Comparison of ENCODE assay signal across 17 cellular contexts in genomic region chr5:139814704-139815280, GRCh38. TPM values are rescaled to one million over a fixed set of nuclear protein-coding genes. Genes with fewer than 3 reads are reported as not detected.
DNase-seq lines count a peak whose midpoint lies in the region; ATAC-seq and TF ChIP-seq lines count a peak whose summit lies in the region.
"Had no signal": no experiment of that assay in that cellular context is flagged by ENCODE, and none has a peak within 500 bp of the region (broad histone marks: within the 10 kb centered on the region; RNA-seq: fewer than 3 reads in every experiment).

No MANE protein-coding gene starts in this region.

- H3K27ac ChIP-seq in GM23338 (ENCODE audit: low read depth) = no peak overlapping the region
- H3K27ac ChIP-seq: A549, HL-60 had no signal

- ATAC-seq in GM23338 = no peak
- no peak for ATAC-seq in HG02759 (IDR thresholded peaks at IDR 0.05; ENCODE audit: unreplicated experiment)
- no peak for ATAC-seq in HG03457 (IDR thresholded peaks at IDR 0.05; ENCODE audit: unreplicated experiment)
- ATAC-seq: A549; CD8-positive, alpha-beta T cell had no signal

- H3K4me1 ChIP-seq in BE2C (no peaks in the 10 kb centered on the region), GM23338 (ENCODE audit: insufficient read depth) (no peaks in the 10 kb centered on the region)
- H3K4me1 ChIP-seq: A549, Caco-2 had no signal

- H3K4me1 Mint-ChIP-seq in GM23338 (no peaks in the 10 kb centered on the region; the same call in 2 of the 3 replicates), progenitor cell of endocrine pancreas (ENCODE audit: low read depth) (no peaks in the 10 kb centered on the region)
- H3K4me1 Mint-ChIP-seq: CD14-positive monocyte had no signal

- no peak for TF ChIP-seq CTCF in BE2C (IDR thresholded peaks at IDR 0.05; ENCODE audit: low read depth, low read length)
- TF ChIP-seq CTCF in GM23338 (conservative IDR thresholded peaks at IDR 0.05; ENCODE audit: low read depth in 2 of 2) = no peak
- TF ChIP-seq CTCF in progenitor cell of endocrine pancreas (IDR thresholded peaks at IDR 0.05; ENCODE audit: unreplicated experiment) = no peak

- H3K9me3 Mint-ChIP-seq in GM23338 (peaks cover 6% of the 10 kb centered on the region; the same call in 2 of the 3 replicates), progenitor cell of endocrine pancreas (ENCODE audit: low read depth) (peaks cover 6% of the 10 kb centered on the region)

- DNase-seq in BE2C (peak; percentile 53), GM23338 (ENCODE audit: low spot score) (no peak), islet precursor cell (peak; percentile 67), posterior vena cava (ENCODE audit: low spot score) (peak; percentile 45), NOMO-1 treated with DMSO at 0.1 percent for 48 hours (lab: John Stamatoyannopoulos, UW; ENCODE audit: unreplicated experiment) (no peak), progenitor cell of endocrine pancreas (ENCODE audit: low spot score, unreplicated experiment) (no peak)
- DNase-seq: Caco-2; CD8-positive, alpha-beta T cell; DND-41; GDM1; H7 had no signal

- no peaks in the 10 kb centered on the region for H3K9me3 ChIP-seq in BE2C

- no peaks in the 10 kb centered on the region for H4K20me1 ChIP-seq in GM23338 (replicated peaks; ENCODE audit: insufficient read depth)

- H3K27me3 ChIP-seq in BE2C = no peaks in the 10 kb centered on the region
- no peaks in the 10 kb centered on the region for H3K27me3 ChIP-seq in GM23338 (ENCODE audit: insufficient read depth)

- H3K36me3 ChIP-seq in BE2C = no peaks in the 10 kb centered on the region
- H3K36me3 ChIP-seq in GM23338 (ENCODE audit: insufficient read depth) = no peaks in the 10 kb centered on the region

- no peak overlapping the region for H3K4me2 ChIP-seq in GM23338
- H3K4me2 ChIP-seq: A549 had no signal

- H3K9me2 ChIP-seq in GM23338 (ENCODE audit: insufficient read depth) = no peaks in the 10 kb centered on the region

- H3K36me3 Mint-ChIP-seq in GM23338 (ENCODE audit: low read depth) = no peaks in the 10 kb centered on the region
- peaks cover 2% of the 10 kb centered on the region for H3K36me3 Mint-ChIP-seq in progenitor cell of endocrine pancreas (ENCODE audit: insufficient read depth)
- H3K36me3 Mint-ChIP-seq: CD14-positive monocyte; CD8-positive, alpha-beta T cell had no signal

- no peak overlapping the region for H3K4me3 Mint-ChIP-seq in GM23338
- H3K4me3 Mint-ChIP-seq in progenitor cell of endocrine pancreas (ENCODE audit: low read depth) = no peak overlapping the region
- H3K4me3 Mint-ChIP-seq: CD14-positive monocyte; CD8-positive, alpha-beta T cell had no signal

- no peaks in the 10 kb centered on the region for H3K79me2 ChIP-seq in GM23338 (replicated peaks; ENCODE audit: insufficient read depth)

- no peak overlapping the region for H3K4me3 ChIP-seq in BE2C (ENCODE audit: low read depth, low read length)
- H3K4me3 ChIP-seq in GM23338 = no peak overlapping the region
- H3K4me3 ChIP-seq: A549 had no signal

- H2AFZ ChIP-seq in GM23338 = peak overlapping the region; percentile 56; the same call in 1 of the 2 replicates

- intact Hi-C loops in posterior vena cava (cut with DNase I) = no loop called here

- H3K27ac Mint-ChIP-seq in GM23338 = no peak overlapping the region
- no peak overlapping the region for H3K27ac Mint-ChIP-seq in progenitor cell of endocrine pancreas
- H3K27ac Mint-ChIP-seq: CD8-positive, alpha-beta T cell had no signal

- H3K27me3 Mint-ChIP-seq in GM23338 (ENCODE audit: insufficient read depth, low read depth, poor library complexity) (peaks cover 27% of the 10 kb centered on the region), progenitor cell of endocrine pancreas (peaks cover 55% of the 10 kb centered on the region)

- no peaks in the 10 kb centered on the region for H3F3A ChIP-seq in GM23338 (replicated peaks; ENCODE audit: low read depth)

TF ChIP-seq in GM23338, 12 proteins besides CTCF, POLR2A, EP300 and RAD21 (continues in another document):
- TF ChIP-seq EZH2phosphoT487 (IDR thresholded peaks at IDR 0.05; ENCODE audit: unreplicated experiment) = no peak
- TF ChIP-seq JUNB (IDR thresholded peaks at IDR 0.05; ENCODE audit: unreplicated experiment) = no peak
- no peak for TF ChIP-seq CREB1 (CRISPR knock-in tag; IDR thresholded peaks at IDR 0.05; ENCODE audit: low read depth)
- no peak for TF ChIP-seq NANOG (IDR thresholded peaks at IDR 0.05; ENCODE audit: borderline replicate concordance)
- TF ChIP-seq ZNF331 (CRISPR knock-in tag; IDR thresholded peaks at IDR 0.05; ENCODE audit: low read depth) = no peak
- TF ChIP-seq, protein P1, sequence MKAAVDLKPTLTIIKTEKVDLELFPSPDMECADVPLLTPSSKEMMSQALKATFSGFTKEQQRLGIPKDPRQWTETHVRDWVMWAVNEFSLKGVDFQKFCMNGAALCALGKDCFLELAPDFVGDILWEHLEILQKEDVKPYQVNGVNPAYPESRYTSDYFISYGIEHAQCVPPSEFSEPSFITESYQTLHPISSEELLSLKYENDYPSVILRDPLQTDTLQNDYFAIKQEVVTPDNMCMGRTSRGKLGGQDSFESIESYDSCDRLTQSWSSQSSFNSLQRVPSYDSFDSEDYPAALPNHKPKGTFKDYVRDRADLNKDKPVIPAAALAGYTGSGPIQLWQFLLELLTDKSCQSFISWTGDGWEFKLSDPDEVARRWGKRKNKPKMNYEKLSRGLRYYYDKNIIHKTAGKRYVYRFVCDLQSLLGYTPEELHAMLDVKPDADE (IDR thresholded peaks at IDR 0.05) = no peak
- no peak for TF ChIP-seq REST (IDR thresholded peaks at IDR 0.05; ENCODE audit: unreplicated experiment)
- no peak for TF ChIP-seq STAT1 (IDR thresholded peaks at IDR 0.05; ENCODE audit: unreplicated experiment)
- TF ChIP-seq POLR2AphosphoS5 (IDR thresholded peaks at IDR 0.05; ENCODE audit: low read depth) = no peak

RNA-seq across cellular contexts. Expression of gene PSD2, which starts 19.2 kb away (rescaled TPM):
- 1.0 TPM for polyA plus RNA-seq in BE2C (2012; ENCODE audit: insufficient read depth, insufficient read length, low read depth)
- 0.10 TPM in 1 of 2 replicates, not detected in the other for total RNA-seq in GM23338 (2014; rRNA removed; shearing (Covaris generic))
- 0.08 and 0.17 TPM in 2 replicates for polyA plus RNA-seq in GM23338 (2016; fragmentation: Nextera tagmentation; extraction: Ambion mirVana)
- total RNA-seq in posterior vena cava = under 1 TPM; 0.14 TPM
- total RNA-seq in progenitor cell of endocrine pancreas = 0.14 and 0.18 TPM in 2 replicates
- polyA plus RNA-seq: AG04450, CD14-positive monocyte had no signal

Comparison
In these comparisons a context has a peak if more than half of its experiments do, and no peak if none do; other contexts are left out.
1. DNase-seq: peak in BE2C (single experiment), islet precursor cell (single experiment) and posterior vena cava (single experiment); none in GM23338 (single experiment), NOMO-1 treated with DMSO at 0.1 percent for 48 hours (single experiment) and progenitor cell of endocrine pancreas (single experiment).